Comparison of ENCODE assay signal across 1 cellular context in genomic region chr11:83092488-83093384, GRCh38.
TF ChIP-seq lines count a peak whose summit lies in the region.

No MANE protein-coding gene starts in this region.

TF ChIP-seq in SK-N-SH, 30 proteins besides CTCF, POLR2A, EP300 and RAD21 (continued from another document):
- no peak for TF ChIP-seq PBX3 (IDR thresholded peaks at IDR 0.05)
- TF ChIP-seq RCOR1 (IDR thresholded peaks at IDR 0.05; ENCODE audit: low read length): peak; percentile 73
- TF ChIP-seq RXRA (IDR thresholded peaks at IDR 0.05; ENCODE audit: borderline replicate concordance, low read depth): no peak
- no peak for TF ChIP-seq NRF1 (IDR thresholded peaks at IDR 0.05; ENCODE audit: low read depth, low read length)
- no peak for TF ChIP-seq SIN3A (IDR thresholded peaks at IDR 0.05; ENCODE audit: borderline replicate concordance, low read depth, low read length)
- TF ChIP-seq SMC3 (IDR thresholded peaks at IDR 0.05; ENCODE audit: low read depth, low read length): peak; percentile 17; the same call in 1 of the 2 replicates
- no peak for TF ChIP-seq ZBTB33 (IDR thresholded peaks at IDR 0.05; ENCODE audit: borderline replicate concordance, low read depth)
